1 cellular context compared by ENCODE assay signal in genomic region chr6:41066867-41067304, GRCh38.
TF ChIP-seq lines count a peak whose summit lies in the region.

No MANE protein-coding gene starts in this region.

TF ChIP-seq in endothelial cell of umbilical vein, 7 proteins besides CTCF, POLR2A, EP300 and RAD21:
- no peak for TF ChIP-seq JUN (IDR thresholded peaks at IDR 0.05; ENCODE audit: borderline replicate concordance, insufficient read depth, insufficient read length, low read depth)
- TF ChIP-seq MAX (IDR thresholded peaks at IDR 0.05; ENCODE audit: insufficient read depth, insufficient read length) = no peak
- TF ChIP-seq MYC (IDR thresholded peaks at IDR 0.05; ENCODE audit: low read depth, low read length) = no peak
- no peak for TF ChIP-seq EZH2 (IDR thresholded peaks at IDR 0.05; ENCODE audit: borderline replicate concordance, low read depth, low read length, severe bottlenecking)
- no peak for TF ChIP-seq GATA2 (IDR thresholded peaks at IDR 0.05; ENCODE audit: insufficient read depth, insufficient read length, low read depth, low read length)
- TF ChIP-seq FOS (IDR thresholded peaks at IDR 0.05; ENCODE audit: borderline replicate concordance, insufficient read depth, low read length) = no peak
- no peak for TF ChIP-seq POLR2AphosphoS5 (IDR thresholded peaks at IDR 0.05; ENCODE audit: insufficient read depth, low read depth, low read length)
